12 cellular contexts compared by ENCODE assay signal in genomic region chr1:46171872-46172271, GRCh38. TPM values are rescaled to one million over a fixed set of nuclear protein-coding genes. Genes with fewer than 3 reads are reported as not detected.
A peak's percentile ranks its signal among the peaks of the same experiment; 100 is the strongest.
DNase-seq lines count a peak whose midpoint lies in the region; ATAC-seq and TF ChIP-seq lines count a peak whose summit lies in the region.
"Had no signal": no experiment of that assay in that cellular context is flagged by ENCODE, and none has a peak within 500 bp of the region (broad histone marks: within the 10 kb centered on the region; RNA-seq: fewer than 3 reads in every experiment).

No MANE protein-coding gene starts in this region.

- H3K9me3 ChIP-seq in OCI-LY7 (ENCODE audit: low read length): no peaks in the 10 kb centered on the region
- H3K9me3 ChIP-seq in right cardiac atrium (ENCODE audit: control insufficient read depth, low read length): no peaks in the 10 kb centered on the region
- H3K9me3 ChIP-seq in spleen: no peaks in the 10 kb centered on the region

- BruUV-seq in OCI-LY7 (replicated peaks; lab: Mats Ljungman, UMichigan): no TSS peak

- intact Hi-C loops in OCI-LY7 (cut with micrococcal nuclease; ENCODE audit: unreplicated experiment): no loop called here
- intact Hi-C loops in right cardiac atrium (cut with DNase I): loop anchor here in 2 of 4 donors (5.0 to 10.0 kb wide), 2 partner anchors 40 to 47 kb away; partner anchors contain the start of gene PIK3R3 (in 1 of the 2)
- intact Hi-C loops in spleen (cut with DNase I; ENCODE audit: low total_unique reads): no loop called here

- H3K9me2 ChIP-seq in OCI-LY7 (ENCODE audit: insufficient read depth, low read length): no peaks in the 10 kb centered on the region

- H3K27me3 ChIP-seq in H7 (ENCODE audit: control insufficient read depth, insufficient read depth, low read length) (peaks cover 12% of the 10 kb centered on the region), right cardiac atrium (ENCODE audit: control insufficient read depth, insufficient read depth) (no peaks in the 10 kb centered on the region), spleen (replicated peaks in 1 of 7) (peaks cover 0 to 5% (median 0%) of the 10 kb centered on the region in 7 donors)

- H3K27ac Mint-ChIP-seq in activated T-cell treated with anti-CD3 and anti-CD28 coated beads, Interleukin-2, amount 50 U/mL, for 72 hours: no peak overlapping the region
- H3K27ac Mint-ChIP-seq: activated naive CD4-positive, alpha-beta T cell treated with anti-CD3 and anti-CD28 coated beads, Interleukin-2, amount 50 U/mL, for 72 hours had no signal

- no peak for TF ChIP-seq POLR2A in spleen (IDR thresholded peaks at IDR 0.05)

- H3K4me1 Mint-ChIP-seq in activated T-cell treated with anti-CD3 and anti-CD28 coated beads, Interleukin-2, amount 50 U/mL, for 72 hours (ENCODE audit: low read depth): peaks cover 8% of the 10 kb centered on the region

- WGBS in right cardiac atrium: 42% methylated on average over 6 of the region's 6 CpGs
- 57 to 81% (median 70%) methylated on average over 4 to 6 of the region's 6 CpGs for WGBS in spleen, 5 donors

- peak; percentile 61 for DNase-seq in H7
- DNase-seq in OCI-LY7 (ENCODE audit: low spot score): peak; percentile 28
- no peak for DNase-seq in right cardiac atrium
- DNase-seq in spleen: no peak
- no peak for DNase-seq in activated T-cell treated with anti-CD3 and anti-CD28 coated beads, Interleukin-2, amount 50 U/mL, for 72 hours
- DNase-seq in globus pallidus (ENCODE audit: low spot score): no peak
- DNase-seq: NCI-H2171 treated with DMSO at 0.1 percent for 48 hours; stimulated activated CD4-positive, alpha-beta T cell treated with anti-CD3 and anti-CD28 coated beads, Interleukin-2, amount 100 ng/mL, for 48 hours had no signal

- H3K4me2 ChIP-seq in OCI-LY7 (ENCODE audit: low read length): peak overlapping the region; percentile 53

- no peaks in the 10 kb centered on the region for H4K20me1 ChIP-seq in OCI-LY7 (ENCODE audit: insufficient read depth, low read length)

- H3K4me1 ChIP-seq in OCI-LY7 (ENCODE audit: insufficient read depth, low read length, poor library complexity, severe bottlenecking) (peaks cover 49% of the 10 kb centered on the region), right cardiac atrium (ENCODE audit: control insufficient read depth, insufficient read depth, low read length) (peaks cover 32% of the 10 kb centered on the region), spleen (peaks cover 9 to 71% (median 42%) of the 10 kb centered on the region in 6 donors)

- CTCF ChIA-PET in OCI-LY7 (lab: Charles Lee; ENCODE audit: unreplicated experiment): no interaction called here

- H3K4me3 ChIP-seq in H7 (ENCODE audit: insufficient read depth, low read depth, low read length): no peak overlapping the region
- no peak overlapping the region for H3K4me3 ChIP-seq in OCI-LY7 (ENCODE audit: low read depth, low read length, poor library complexity, severe bottlenecking)
- no peak overlapping the region for H3K4me3 ChIP-seq in right cardiac atrium (ENCODE audit: low read length)
- no peak overlapping the region for H3K4me3 ChIP-seq in spleen

- POLR2A ChIA-PET in OCI-LY7 (lab: Charles Lee): interaction anchor here (1.0 to 1.1 kb wide), 2 partner anchors 12 to 38 kb away, joined by 3 to 4 read pairs; no protein-coding TSS in a partner anchor

- peaks cover 5% of the 10 kb centered on the region for H3K27me3 Mint-ChIP-seq in activated T-cell treated with anti-CD3 and anti-CD28 coated beads, Interleukin-2, amount 50 U/mL, for 72 hours (ENCODE audit: low read depth)

- no peak for TF ChIP-seq CTCF in OCI-LY7 (conservative IDR thresholded peaks at IDR 0.05; ENCODE audit: low read length)
- no peak for TF ChIP-seq CTCF in spleen (IDR thresholded peaks at IDR 0.05 in 8 of 11, conservative IDR thresholded peaks at IDR 0.05 in 3 of 11)

- ATAC-seq in right cardiac atrium (no peak), HG03135 (IDR thresholded peaks at IDR 0.05; ENCODE audit: unreplicated experiment) (no peak)
- ATAC-seq in activated T-cell treated with anti-CD3 and anti-CD28 coated beads, Interleukin-2, amount 50 U/mL, for 72 hours (replicated peaks in 1 of 2): no peak
- ATAC-seq: activated naive CD4-positive, alpha-beta T cell treated with anti-CD3 and anti-CD28 coated beads, Interleukin-2, amount 50 U/mL, for 72 hours; HepG2; SK-N-SH treated with all-trans-retinoic acid at 6 μM for 48 hours had no signal

- H3K36me3 ChIP-seq in H7 (replicated peaks; ENCODE audit: control insufficient read depth, insufficient read depth, low read length): no peaks in the 10 kb centered on the region
- no peaks in the 10 kb centered on the region for H3K36me3 ChIP-seq in OCI-LY7 (ENCODE audit: insufficient read depth, low read length)
- H3K36me3 ChIP-seq in spleen: no peaks in the 10 kb centered on the region

- peak overlapping the region; percentile 67; the same call in 1 of the 2 replicates for H2AFZ ChIP-seq in OCI-LY7 (ENCODE audit: low read length)

- no peak overlapping the region for H3K4me3 Mint-ChIP-seq in activated T-cell treated with anti-CD3 and anti-CD28 coated beads, Interleukin-2, amount 50 U/mL, for 72 hours

- H3K27ac ChIP-seq in OCI-LY7 (ENCODE audit: low read depth, low read length, poor library complexity, severe bottlenecking) (no peak overlapping the region), right cardiac atrium (ENCODE audit: low read length) (peak overlapping the region; percentile 61), spleen (peak overlapping the region in 5 of 8 donors; percentile 14 to 53 (median 37))

- no peaks in the 10 kb centered on the region for H3K36me3 Mint-ChIP-seq in activated T-cell treated with anti-CD3 and anti-CD28 coated beads, Interleukin-2, amount 50 U/mL, for 72 hours (ENCODE audit: insufficient read depth in 2 of 2)
- H3K36me3 Mint-ChIP-seq: activated naive CD4-positive, alpha-beta T cell treated with anti-CD3 and anti-CD28 coated beads, Interleukin-2, amount 50 U/mL, for 72 hours had no signal

- H3K9me3 Mint-ChIP-seq in activated T-cell treated with anti-CD3 and anti-CD28 coated beads, Interleukin-2, amount 50 U/mL, for 72 hours: no peaks in the 10 kb centered on the region
- H3K9me3 Mint-ChIP-seq: activated naive CD4-positive, alpha-beta T cell treated with anti-CD3 and anti-CD28 coated beads, Interleukin-2, amount 50 U/mL, for 72 hours had no signal

- no peaks in the 10 kb centered on the region for H3K79me2 ChIP-seq in OCI-LY7 (ENCODE audit: insufficient read depth, low read depth, low read length)

RNA-seq across cellular contexts. Expression of gene TSPAN1, which starts 3.0 kb away (rescaled TPM):
- not detected in 2 replicates for total RNA-seq in H7 (2014; rRNA removed; shearing (Covaris generic))
- total RNA-seq in OCI-LY7 (2014; rRNA removed; shearing (Covaris generic)): not detected in 2 replicates
- not detected in 2 replicates for total RNA-seq in OCI-LY7 (2022)
- 1 to 10 TPM; 1.0 to 2.4 (median 1.5) TPM for total RNA-seq in right cardiac atrium
- 1.3 TPM for polyA plus RNA-seq in right cardiac atrium
- 1 to 10 TPM in 4 of 7 donors, under 1 TPM in 1, not detected in 2; 0.85 to 3.2 (median 1.6) TPM for total RNA-seq in spleen
- 1 to 10 TPM in 2 of 3 donors, under 1 TPM in 1; 0.96 to 2.2 (median 1.4) TPM for polyA plus RNA-seq in spleen
- total RNA-seq in activated T-cell treated with anti-CD3 and anti-CD28 coated beads, Interleukin-2, amount 50 U/mL, for 72 hours: under 1 TPM; 0.30 to 0.34 TPM
- total RNA-seq: activated naive CD4-positive, alpha-beta T cell treated with anti-CD3 and anti-CD28 coated beads, Interleukin-2, amount 50 U/mL, for 72 hours had no signal

RNA-seq across cellular contexts. Expression of gene P3R3URF, which starts 4.4 kb away (rescaled TPM):
- total RNA-seq in H7 (2014; rRNA removed; shearing (Covaris generic)): not detected in 2 replicates
- not detected in 2 replicates for total RNA-seq in OCI-LY7 (2014; rRNA removed; shearing (Covaris generic))
- not detected in 2 replicates for total RNA-seq in OCI-LY7 (2022)
- total RNA-seq in right cardiac atrium: not detected
- polyA plus RNA-seq in right cardiac atrium: not detected
- not detected for total RNA-seq in spleen
- not detected for polyA plus RNA-seq in spleen
- not detected for total RNA-seq in activated T-cell treated with anti-CD3 and anti-CD28 coated beads, Interleukin-2, amount 50 U/mL, for 72 hours
- total RNA-seq: activated naive CD4-positive, alpha-beta T cell treated with anti-CD3 and anti-CD28 coated beads, Interleukin-2, amount 50 U/mL, for 72 hours; HepG2 had no signal
- polyA plus RNA-seq: HepG2 had no signal

RNA-seq across cellular contexts. Expression of gene POMGNT1, which starts 26.4 kb away (rescaled TPM):
- 87.1 and 95.2 TPM in 2 replicates for total RNA-seq in H7 (2014; rRNA removed; shearing (Covaris generic))
- total RNA-seq in OCI-LY7 (2014; rRNA removed; shearing (Covaris generic)): 26.8 and 37.3 TPM in 2 replicates
- total RNA-seq in OCI-LY7 (2022) (30.8 and 33.7 TPM in 2 replicates), right cardiac atrium (10 to 100 TPM; 82.7 to 91.1 (median 87.2) TPM), spleen (10 to 100 TPM; 29.8 to 59.5 (median 32.8) TPM)
- polyA plus RNA-seq in right cardiac atrium (60.0 TPM), spleen (10 to 100 TPM; 21.6 to 38.0 (median 31.3) TPM)
- total RNA-seq in activated T-cell treated with anti-CD3 and anti-CD28 coated beads, Interleukin-2, amount 50 U/mL, for 72 hours: 10 to 100 TPM; 30.8 to 35.5 TPM

RNA-seq across cellular contexts. Expression of gene LURAP1, which starts 31.3 kb away (rescaled TPM):
- 3.6 and 4.5 TPM in 2 replicates for total RNA-seq in H7 (2014; rRNA removed; shearing (Covaris generic))
- 0.25 and 0.51 TPM in 2 replicates for total RNA-seq in OCI-LY7 (2014; rRNA removed; shearing (Covaris generic))
- total RNA-seq in OCI-LY7 (2022) (0.17 and 0.20 TPM in 2 replicates), right cardiac atrium (1 to 10 TPM; 4.3 to 7.0 (median 5.6) TPM), spleen (10 to 100 TPM in 1 of 7 donors, 1 to 10 TPM in 6; 3.4 to 13.4 (median 3.7) TPM)
- polyA plus RNA-seq in right cardiac atrium (3.8 TPM), spleen (1 to 10 TPM in 1 of 3 donors, under 1 TPM in 2; 0.73 to 2.0 (median 0.87) TPM)
- under 1 TPM in 1 of 2 donors, not detected in 1; 0.21 TPM for total RNA-seq in activated T-cell treated with anti-CD3 and anti-CD28 coated beads, Interleukin-2, amount 50 U/mL, for 72 hours

RNA-seq across cellular contexts. Expression of gene PIK3R3, which starts 39.4 kb away (rescaled TPM):
- total RNA-seq in H7 (2014; rRNA removed; shearing (Covaris generic)): 5.7 and 7.0 TPM in 2 replicates
- 12.7 and 16.2 TPM in 2 replicates for total RNA-seq in OCI-LY7 (2014; rRNA removed; shearing (Covaris generic))
- total RNA-seq in OCI-LY7 (2022): 25.8 and 27.0 TPM in 2 replicates
- total RNA-seq in right cardiac atrium: 10 to 100 TPM; 30.5 to 49.8 (median 38.7) TPM
- polyA plus RNA-seq in right cardiac atrium: 20.0 TPM
- total RNA-seq in spleen: 10 to 100 TPM; 22.2 to 45.9 (median 29.1) TPM
- polyA plus RNA-seq in spleen: 1 to 10 TPM; 3.1 to 8.2 (median 7.2) TPM
- under 1 TPM; 0.89 to 0.93 TPM for total RNA-seq in activated T-cell treated with anti-CD3 and anti-CD28 coated beads, Interleukin-2, amount 50 U/mL, for 72 hours

Comparison
In these comparisons a context has a peak if more than half of its experiments do, and no peak if none do; other contexts are left out.
1. DNase-seq: peak in H7 (single experiment) and OCI-LY7 (single experiment); none in right cardiac atrium (0 of 3), spleen (single experiment), activated T-cell treated with anti-CD3 and anti-CD28 coated beads, Interleukin-2, amount 50 U/mL, for 72 hours (0 of 2) and globus pallidus (single experiment).